ENCODE assay signal across 14 cellular contexts in genomic region chr13:36515466-36515865, GRCh38.
DNase-seq lines count a peak whose midpoint lies in the region; ATAC-seq and TF ChIP-seq lines count a peak whose summit lies in the region.
"Had no signal": no experiment of that assay in that cellular context is flagged by ENCODE, and none has a peak within 500 bp of the region (broad histone marks: within the 10 kb centered on the region; RNA-seq: fewer than 3 reads in every experiment).

No MANE protein-coding gene starts in this region.

- DNase-seq in NCI-H524 (lab: John Stamatoyannopoulos, UW), result peak; percentile 51 to 91
- peak; percentile 78 for DNase-seq in WERI-Rb-1
- DNase-seq in epidermal melanocyte (ENCODE audit: insufficient read length, low spot score), result no peak
- no peak for DNase-seq in heart right ventricle
- DNase-seq: CD4-positive, alpha-beta T cell; CD8-positive, alpha-beta memory T cell; DMS153; DND-41; H9 had no signal

- intact Hi-C loops in heart right ventricle (cut with DNase I), result no loop called here

- no peak for ATAC-seq in GM21526 (IDR thresholded peaks at IDR 0.05; ENCODE audit: low FRiP score, unreplicated experiment)
- ATAC-seq in heart right ventricle, result no peak
- ATAC-seq: GM23338, HCT116 had no signal

- no peaks in the 10 kb centered on the region for H3K36me3 ChIP-seq in BLaER1
- no peaks in the 10 kb centered on the region for H3K36me3 ChIP-seq in BLaER1 treated with 17β-estradiol and CSF1 and Interleukin-3, amounts not matched to agents 10 nM and 100 nM
- H3K36me3 ChIP-seq in WERI-Rb-1, result no peaks in the 10 kb centered on the region
- H3K36me3 ChIP-seq in heart right ventricle, result no peaks in the 10 kb centered on the region

- H3K4me3 ChIP-seq in BLaER1, result no peak overlapping the region
- no peak overlapping the region for H3K4me3 ChIP-seq in BLaER1 treated with 17β-estradiol and CSF1 and Interleukin-3, amounts not matched to agents 10 nM and 100 nM
- H3K4me3 ChIP-seq in WERI-Rb-1 (ENCODE audit: low read depth, low read length), result no peak overlapping the region
- no peak overlapping the region for H3K4me3 ChIP-seq in heart right ventricle
- H3K4me3 ChIP-seq: GM23338 had no signal

- H3K4me1 ChIP-seq in BLaER1 (peaks cover 45% of the 10 kb centered on the region), heart right ventricle (no peaks in the 10 kb centered on the region)
- H3K4me1 ChIP-seq in BLaER1 treated with 17β-estradiol and CSF1 and Interleukin-3, amounts not matched to agents 10 nM and 100 nM, result peaks cover 10 to 44% (median 38%) of the 10 kb centered on the region in 10 experiments; a peak in 18 of 20 replicates

- no peaks in the 10 kb centered on the region for H4K20me1 ChIP-seq in BLaER1
- no peaks in the 10 kb centered on the region for H4K20me1 ChIP-seq in BLaER1 treated with 17β-estradiol and CSF1 and Interleukin-3, amounts not matched to agents 10 nM and 100 nM

- 92 to 93% methylated on average over 4 of the region's 4 CpGs for WGBS in heart right ventricle, 2 donors

- H3K4me2 ChIP-seq in BLaER1, result peak overlapping the region; percentile 58; the same call in 1 of the 2 replicates
- H3K4me2 ChIP-seq in BLaER1 treated with 17β-estradiol and CSF1 and Interleukin-3, amounts not matched to agents 10 nM and 100 nM, result peak overlapping the region in 6 of 11 experiments; percentile 13 to 66 (median 34); a peak in 8 of 22 replicates
- H3K4me2 ChIP-seq: GM23338 had no signal

- H3K27ac ChIP-seq in BLaER1 (no peak overlapping the region), WERI-Rb-1 (peak overlapping the region; percentile 41), heart right ventricle (no peak overlapping the region)
- no peak overlapping the region for H3K27ac ChIP-seq in BLaER1 treated with 17β-estradiol and CSF1 and Interleukin-3, amounts not matched to agents 10 nM and 100 nM

- H3K27me3 ChIP-seq in BLaER1 (no peaks in the 10 kb centered on the region), WERI-Rb-1 (ENCODE audit: insufficient read depth, low read depth, severe bottlenecking) (no peaks in the 10 kb centered on the region), heart right ventricle (peaks cover 0 to 3% (median 0%) of the 10 kb centered on the region in 7 donors)
- H3K27me3 ChIP-seq in BLaER1 treated with 17β-estradiol and CSF1 and Interleukin-3, amounts not matched to agents 10 nM and 100 nM, result no peaks in the 10 kb centered on the region

- H3K9me3 ChIP-seq in BLaER1 (no peaks in the 10 kb centered on the region), WERI-Rb-1 (ENCODE audit: severe bottlenecking) (no peaks in the 10 kb centered on the region), heart right ventricle (no peaks in the 10 kb centered on the region)
- no peaks in the 10 kb centered on the region for H3K9me3 ChIP-seq in BLaER1 treated with 17β-estradiol and CSF1 and Interleukin-3, amounts not matched to agents 10 nM and 100 nM (replicated peaks in 1 of 11)

- TF ChIP-seq CTCF in WERI-Rb-1 (IDR thresholded peaks at IDR 0.05; ENCODE audit: low read depth, low read length) (no peak), heart right ventricle (IDR thresholded peaks at IDR 0.05) (no peak)

- no peak overlapping the region for H3K9ac ChIP-seq in BLaER1
- no peak overlapping the region for H3K9ac ChIP-seq in BLaER1 treated with 17β-estradiol and CSF1 and Interleukin-3, amounts not matched to agents 10 nM and 100 nM

Comparison
In these comparisons a context has a peak if more than half of its experiments do, and no peak if none do; other contexts are left out.
1. DNase-seq: peak in NCI-H524 (2 of 2) and WERI-Rb-1 (single experiment); none in epidermal melanocyte (single experiment) and heart right ventricle (0 of 2).